In genomic region chr1:235902638-235903542, GRCh38 we compare ENCODE assay signal across 12 cellular contexts. TPM values are rescaled to one million over a fixed set of nuclear protein-coding genes. Genes with fewer than 3 reads are reported as not detected.
A peak's percentile ranks its signal among the peaks of the same experiment; 100 is the strongest.
DNase-seq lines count a peak whose midpoint lies in the region; TF ChIP-seq lines count a peak whose summit lies in the region.
"Had no signal": no experiment of that assay in that cellular context is flagged by ENCODE, and none has a peak within 500 bp of the region (broad histone marks: within the 10 kb centered on the region; RNA-seq: fewer than 3 reads in every experiment).

No MANE protein-coding gene starts in this region.

- no peaks in the 10 kb centered on the region for H3K36me3 ChIP-seq in trophoblast cell (ENCODE audit: control insufficient read depth in 1 of 2, insufficient read depth in 2 of 2, low read length in 2 of 2)
- H3K36me3 ChIP-seq in effector memory CD4-positive, alpha-beta T cell (ENCODE audit: control insufficient read depth, insufficient read depth, low read length): no peaks in the 10 kb centered on the region
- H3K36me3 ChIP-seq: gastrocnemius medialis, uterus had no signal

- H2AK5ac ChIP-seq in trophoblast cell (ENCODE audit: low read length): no peak overlapping the region

- TF ChIP-seq CTCF in choroid plexus epithelial cell (conservative IDR thresholded peaks at IDR 0.05; ENCODE audit: low read depth, low read length) (no peak), GM13977 (IDR thresholded peaks at IDR 0.05; ENCODE audit: extremely low read depth, insufficient read depth, missing control alignments) (no peak)

- no peak overlapping the region for H3K23ac ChIP-seq in trophoblast cell (ENCODE audit: low read length)

- H3K18ac ChIP-seq in trophoblast cell (ENCODE audit: low read length): peak overlapping the region; percentile 27

- H3K9me3 ChIP-seq in trophoblast cell (ENCODE audit: insufficient read depth, low read depth, low read length): no peaks in the 10 kb centered on the region
- no peaks in the 10 kb centered on the region for H3K9me3 ChIP-seq in effector memory CD4-positive, alpha-beta T cell (ENCODE audit: control insufficient read depth, low read length)
- H3K9me3 ChIP-seq: gastrocnemius medialis, uterus had no signal

- no peak overlapping the region for H4K91ac ChIP-seq in trophoblast cell (ENCODE audit: low read depth, low read length)

- WGBS in trophoblast cell (ENCODE audit: extremely low coverage, insufficient coverage, insufficient read length): no CpG with 5 or more reads among the region's 7 CpGs

- H3K14ac ChIP-seq in trophoblast cell (ENCODE audit: low read length): no peak overlapping the region

- H3K79me2 ChIP-seq in trophoblast cell (ENCODE audit: control insufficient read depth, insufficient read depth, low read length, poor library complexity): no peaks in the 10 kb centered on the region

- peak; percentile 80 for DNase-seq in Daoy (ENCODE audit: low read depth)
- DNase-seq in NCI-H226: peak; percentile 51
- DNase-seq in choroid plexus epithelial cell (ENCODE audit: low read depth): peak; percentile 60
- DNase-seq in trophoblast cell: no peak
- no peak for DNase-seq in effector memory CD4-positive, alpha-beta T cell
- DNase-seq in occipital lobe (lab: John Stamatoyannopoulos, UW): no peak
- DNase-seq in GM13977 (ENCODE audit: low spot score): no peak
- no peak for DNase-seq in islet precursor cell
- DNase-seq: activated B cell treated with CpG ODN at 0.5 μM for 24 hours, gastrocnemius medialis, NCI-H2227 treated with DMSO at 0.1 percent for 48 hours had no signal

- no peak overlapping the region for H2BK120ac ChIP-seq in trophoblast cell (ENCODE audit: insufficient read depth, low read length, poor library complexity)

- H3K4me1 ChIP-seq in trophoblast cell (ENCODE audit: control insufficient read depth in 1 of 2, insufficient read depth in 2 of 2, low read length in 2 of 2): peaks cover 0 to 8% of the 10 kb centered on the region in 2 experiments
- no peaks in the 10 kb centered on the region for H3K4me1 ChIP-seq in effector memory CD4-positive, alpha-beta T cell (ENCODE audit: control insufficient read depth, insufficient read depth, low read length, poor library complexity, severe bottlenecking)
- H3K4me1 ChIP-seq: gastrocnemius medialis, uterus had no signal

- no peak overlapping the region for H3K4ac ChIP-seq in trophoblast cell (ENCODE audit: low read depth, low read length)

- H3K27me3 ChIP-seq in trophoblast cell (ENCODE audit: insufficient read depth, low read length): no peaks in the 10 kb centered on the region
- no peaks in the 10 kb centered on the region for H3K27me3 ChIP-seq in effector memory CD4-positive, alpha-beta T cell (replicated peaks; ENCODE audit: control insufficient read depth, insufficient read depth, low read length, poor library complexity, severe bottlenecking)
- H3K27me3 ChIP-seq: gastrocnemius medialis, uterus had no signal

- H2AFZ ChIP-seq in trophoblast cell (ENCODE audit: insufficient read depth, low read length, poor library complexity): no peak overlapping the region

- H2BK5ac ChIP-seq in trophoblast cell (ENCODE audit: low read depth, low read length, poor library complexity): no peak overlapping the region

- H3K27ac ChIP-seq in trophoblast cell (ENCODE audit: low read depth, low read length): no peak overlapping the region
- H3K27ac ChIP-seq in effector memory CD4-positive, alpha-beta T cell (ENCODE audit: insufficient read depth, low read length, poor library complexity, severe bottlenecking): no peak overlapping the region
- H3K27ac ChIP-seq: gastrocnemius medialis had no signal

- no peak overlapping the region for H3K9ac ChIP-seq in trophoblast cell (ENCODE audit: low read length)

- in situ Hi-C loops in GM13977 (cut with MboI; ENCODE audit: low pct_unique_long_range_greater_than_20kb, low sequenced_read_pairs, unreplicated experiment): no loop called here

- H3K79me1 ChIP-seq in trophoblast cell (ENCODE audit: low read length): no peaks in the 10 kb centered on the region

- no peak overlapping the region for H4K8ac ChIP-seq in trophoblast cell (ENCODE audit: low read depth, low read length)

- no peak overlapping the region for H2BK12ac ChIP-seq in trophoblast cell (ENCODE audit: low read length)

- no peak overlapping the region for H4K12ac ChIP-seq in trophoblast cell (ENCODE audit: low read depth, low read length)

- H3K4me2 ChIP-seq in trophoblast cell (ENCODE audit: low read length): no peak overlapping the region

- H3K4me3 ChIP-seq in choroid plexus epithelial cell (ENCODE audit: low read depth, low read length) (no peak overlapping the region), trophoblast cell (ENCODE audit: low read depth, low read length) (no peak overlapping the region)
- no peak overlapping the region for H3K4me3 ChIP-seq in effector memory CD4-positive, alpha-beta T cell (ENCODE audit: insufficient read depth, low read depth, low read length, poor library complexity, severe bottlenecking)
- H3K4me3 ChIP-seq: gastrocnemius medialis, uterus had no signal

RNA-seq across cellular contexts. Expression of gene LYST, which starts 36.2 kb away (rescaled TPM):
- 10.9 and 13.8 TPM in 2 replicates for total RNA-seq in Daoy (2014; rRNA removed; shearing (Covaris generic))
- polyA plus RNA-seq in trophoblast cell (2013): 2.4 and 2.7 TPM in 2 replicates
- total RNA-seq in occipital lobe: 69.7 TPM

Comparison
In these comparisons a context has a peak if more than half of its experiments do, and no peak if none do; other contexts are left out.
1. DNase-seq: peak in Daoy (single experiment), NCI-H226 (single experiment) and choroid plexus epithelial cell (single experiment); none in trophoblast cell (0 of 2), effector memory CD4-positive, alpha-beta T cell (0 of 3), occipital lobe (single experiment), GM13977 (single experiment) and islet precursor cell (single experiment).